10 cellular contexts compared by ENCODE assay signal in the genomic region with DNA sequence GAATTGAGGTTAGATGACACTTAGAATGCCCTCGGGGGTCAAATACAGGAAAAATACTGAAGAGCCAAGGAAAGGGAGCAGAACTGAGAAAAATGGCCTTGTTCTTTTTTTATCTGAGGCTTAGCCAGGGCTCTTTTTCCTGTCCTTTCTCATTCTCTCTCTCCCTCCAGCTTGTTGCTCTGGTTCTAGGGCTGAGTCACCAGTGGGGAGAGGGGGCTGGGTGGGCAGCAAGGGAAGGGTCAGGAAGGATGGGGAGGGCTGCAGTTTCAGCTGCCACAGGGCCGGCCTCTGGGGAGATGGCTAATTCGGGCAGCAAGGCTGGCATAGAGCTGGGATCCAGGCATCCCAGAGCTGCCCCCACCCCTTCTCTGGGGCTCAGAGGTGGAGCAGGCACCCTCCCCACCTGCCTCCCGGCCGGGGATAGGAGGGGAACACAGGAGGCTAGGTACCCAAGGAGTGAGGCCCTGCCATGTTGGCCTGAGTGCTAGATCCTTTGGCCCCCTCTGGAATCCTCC. TPM values are rescaled to one million over a fixed set of nuclear protein-coding genes. Genes with fewer than 3 reads are reported as not detected.
DNase-seq lines count a peak whose midpoint lies in the region; ATAC-seq, FAIRE-seq and TF ChIP-seq lines count a peak whose summit lies in the region.
"Had no signal": no experiment of that assay in that cellular context is flagged by ENCODE, and none has a peak within 500 bp of the region (broad histone marks: within the 10 kb centered on the region; RNA-seq: fewer than 3 reads in every experiment).

No MANE protein-coding gene starts in this region.

- H3K9me3 ChIP-seq in adrenal gland (replicated peaks in 1 of 3) (no peaks in the 10 kb centered on the region), psoas muscle (no peaks in the 10 kb centered on the region)

- H3K27ac ChIP-seq in adrenal gland (peak overlapping the region; percentile 22 to 94 (median 91)), psoas muscle (peak overlapping the region; percentile 92)

- H3K4me1 ChIP-seq in adrenal gland (replicated peaks in 1 of 2) (peaks cover 80 to 87% of the 10 kb centered on the region in 2 donors), psoas muscle (peaks cover 86% of the 10 kb centered on the region)

- WGBS in adrenal gland, 4 donors: 23 to 37% (median 27%) methylated on average over 3 to 5 of the region's 5 CpGs
- WGBS in psoas muscle, 3 donors: 25 to 35% (median 28%) methylated on average over 5 of the region's 5 CpGs

- ATAC-seq in psoas muscle: no peak
- no peak for ATAC-seq in GM21786 (IDR thresholded peaks at IDR 0.05; ENCODE audit: unreplicated experiment)
- ATAC-seq in HG03521 (IDR thresholded peaks at IDR 0.05; ENCODE audit: unreplicated experiment): no peak

- H3K36me3 ChIP-seq in adrenal gland (replicated peaks in 1 of 2) (no peaks in the 10 kb centered on the region), psoas muscle (ENCODE audit: insufficient read depth in 1 of 2, low read depth in 1 of 2) (no peaks in the 10 kb centered on the region)

- TF ChIP-seq POLR2A in adrenal gland (IDR thresholded peaks at IDR 0.05): no peak

- intact Hi-C loops in adrenal gland (cut with DNase I) (no loop called here), psoas muscle (cut with DNase I) (loop anchor here in 1 of 2 donors (5.0 kb wide), 1 partner anchor 32 kb away; no protein-coding TSS in a partner anchor)

- no peak for FAIRE-seq in urothelium cell line (lab: Jason Lieb, UNC)
- FAIRE-seq: GM12892 had no signal

- no peaks in the 10 kb centered on the region for H3K27me3 ChIP-seq in adrenal gland
- no peaks in the 10 kb centered on the region for H3K27me3 ChIP-seq in psoas muscle (ENCODE audit: insufficient read depth in 3 of 3, low read length in 2 of 3)

- TF ChIP-seq CTCF in adrenal gland (IDR thresholded peaks at IDR 0.05) (no peak), psoas muscle (IDR thresholded peaks at IDR 0.05) (no peak)

- DNase-seq in EH (ENCODE audit: low read depth): peak; percentile 76
- peak in 6 of 7 donors; percentile 47 to 74 (median 62) for DNase-seq in adrenal gland
- DNase-seq in foreskin melanocyte: peak; percentile 70
- DNase-seq in psoas muscle: no peak
- no peak for DNase-seq in NCI-H82 treated with DMSO at 0.1 percent for 48 hours (lab: John Stamatoyannopoulos, UW; ENCODE audit: unreplicated experiment)
- no peak for DNase-seq in urothelium cell line (ENCODE audit: low spot score)
- DNase-seq: CD8-positive, alpha-beta memory T cell had no signal

- H3K4me3 ChIP-seq in adrenal gland: no peak overlapping the region
- peak overlapping the region; percentile 76 for H3K4me3 ChIP-seq in psoas muscle

RNA-seq across cellular contexts. Expression of a gene that starts 3.9 kb away (rescaled TPM):
- total RNA-seq in adrenal gland (100 to 1,000 TPM in 7 of 8 donors, 10 to 100 TPM in 1; 31.4 to 206 (median 134) TPM), psoas muscle (10 to 100 TPM in 3 of 4 donors, 1 to 10 TPM in 1; 7.8 to 21.9 (median 15.0) TPM)
- polyA plus RNA-seq in adrenal gland (100 to 1,000 TPM in 2 of 3 donors, 10 to 100 TPM in 1; 20.9 to 164 (median 116) TPM), psoas muscle (10 to 100 TPM in 1 of 3 donors, 1 to 10 TPM in 2; 4.9 to 21.5 (median 5.6) TPM)

RNA-seq across cellular contexts. Expression of a gene that starts 35.3 kb away (rescaled TPM):
- total RNA-seq in adrenal gland (100 to 1,000 TPM in 7 of 8 donors, 10 to 100 TPM in 1; 98.9 to 225 (median 137) TPM), psoas muscle (100 to 1,000 TPM in 2 of 4 donors, 10 to 100 TPM in 2; 79.3 to 213 (median 110) TPM)
- polyA plus RNA-seq in adrenal gland (100 to 1,000 TPM in 1 of 3 donors, 10 to 100 TPM in 2; 48.5 to 110 (median 59.7) TPM), psoas muscle (10 to 100 TPM; 50.3 to 99.4 (median 55.2) TPM)

Comparison
In these comparisons a context has a peak if more than half of its experiments do, and no peak if none do; other contexts are left out.
1. DNase-seq: peak in EH (single experiment), adrenal gland (6 of 7) and foreskin melanocyte (single experiment); none in psoas muscle (0 of 2), NCI-H82 treated with DMSO at 0.1 percent for 48 hours (single experiment) and urothelium cell line (single experiment).